1 cellular context compared by ENCODE assay signal in the genomic region with DNA sequence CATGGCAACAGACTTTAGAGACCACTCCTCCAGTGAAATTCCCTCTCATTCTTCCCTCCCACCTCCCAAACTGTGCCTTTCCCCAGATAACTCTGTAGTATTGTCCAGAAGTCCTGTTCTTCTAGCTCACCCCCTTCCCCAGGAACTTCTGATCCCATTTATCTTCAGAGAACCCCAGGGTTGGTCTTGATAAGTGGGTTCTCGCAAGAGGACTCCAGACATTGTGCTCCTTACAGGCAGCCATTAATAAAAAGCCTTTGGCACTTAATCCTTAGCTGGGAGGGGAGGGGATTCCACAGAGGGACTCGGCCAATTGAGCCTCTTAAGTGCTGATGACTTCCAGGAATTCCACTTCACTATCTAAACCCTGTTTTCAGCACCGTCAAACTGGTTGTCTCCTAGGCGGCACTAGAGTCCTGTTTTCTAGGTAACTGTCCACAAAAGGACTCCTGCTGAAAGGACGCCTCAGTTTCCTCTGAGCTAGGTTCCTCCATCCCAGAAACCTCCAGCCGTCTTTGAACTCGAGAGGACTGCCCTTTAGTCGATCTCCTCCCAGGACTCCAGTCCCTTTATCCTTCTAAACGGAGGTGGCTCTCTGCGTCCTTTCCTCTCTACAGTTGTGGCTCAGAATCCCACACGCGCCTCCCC.
TF ChIP-seq lines count a peak whose summit lies in the region.

No MANE protein-coding gene starts in this region.

TF ChIP-seq in HepG2, 621 proteins besides CTCF, POLR2A, EP300 and RAD21:
- TF ChIP-seq BRD4 (CRISPR knock-in tag; IDR thresholded peaks at IDR 0.05): 0 out of 2 replicates have a peak, but pooled peaks have one; percentile 30
- no peak for TF ChIP-seq PITX1 (CRISPR knock-in tag; IDR thresholded peaks at IDR 0.05)
- TF ChIP-seq ZNF629 (CRISPR knock-in tag; conservative IDR thresholded peaks at IDR 0.05): no peak
- TF ChIP-seq ZNF720 (CRISPR knock-in tag; IDR thresholded peaks at IDR 0.05): 0 out of 2 replicates have a peak, but pooled peaks have one; percentile 30
- no peak for TF ChIP-seq MAZ (IDR thresholded peaks at IDR 0.05; ENCODE audit: borderline replicate concordance, low read depth, low read length)
- no peak for TF ChIP-seq MAZ (CRISPR knock-in tag; IDR thresholded peaks at IDR 0.05; ENCODE audit: low read depth)
- TF ChIP-seq, protein P1, sequence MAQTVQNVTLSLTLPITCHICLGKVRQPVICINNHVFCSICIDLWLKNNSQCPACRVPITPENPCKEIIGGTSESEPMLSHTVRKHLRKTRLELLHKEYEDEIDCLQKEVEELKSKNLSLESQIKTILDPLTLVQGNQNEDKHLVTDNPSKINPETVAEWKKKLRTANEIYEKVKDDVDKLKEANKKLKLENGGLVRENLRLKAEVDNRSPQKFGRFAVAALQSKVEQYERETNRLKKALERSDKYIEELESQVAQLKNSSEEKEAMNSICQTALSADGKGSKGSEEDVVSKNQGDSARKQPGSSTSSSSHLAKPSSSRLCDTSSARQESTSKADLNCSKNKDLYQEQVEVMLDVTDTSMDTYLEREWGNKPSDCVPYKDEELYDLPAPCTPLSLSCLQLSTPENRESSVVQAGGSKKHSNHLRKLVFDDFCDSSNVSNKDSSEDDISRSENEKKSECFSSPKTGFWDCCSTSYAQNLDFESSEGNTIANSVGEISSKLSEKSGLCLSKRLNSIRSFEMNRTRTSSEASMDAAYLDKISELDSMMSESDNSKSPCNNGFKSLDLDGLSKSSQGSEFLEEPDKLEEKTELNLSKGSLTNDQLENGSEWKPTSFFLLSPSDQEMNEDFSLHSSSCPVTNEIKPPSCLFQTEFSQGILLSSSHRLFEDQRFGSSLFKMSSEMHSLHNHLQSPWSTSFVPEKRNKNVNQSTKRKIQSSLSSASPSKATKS (CRISPR knock-in tag; IDR thresholded peaks at IDR 0.05): no peak
- peak; percentile 59; the same call in 1 of the 2 replicates for TF ChIP-seq AHDC1 (CRISPR knock-in tag; IDR thresholded peaks at IDR 0.05; ENCODE audit: borderline replicate concordance)
- TF ChIP-seq MTA1 (CRISPR knock-in tag; IDR thresholded peaks at IDR 0.05; ENCODE audit: borderline replicate concordance): no peak
- TF ChIP-seq RBM22 (optimal IDR thresholded peaks at IDR 0.05; ENCODE audit: low read length): no peak
- TF ChIP-seq, protein P2, sequence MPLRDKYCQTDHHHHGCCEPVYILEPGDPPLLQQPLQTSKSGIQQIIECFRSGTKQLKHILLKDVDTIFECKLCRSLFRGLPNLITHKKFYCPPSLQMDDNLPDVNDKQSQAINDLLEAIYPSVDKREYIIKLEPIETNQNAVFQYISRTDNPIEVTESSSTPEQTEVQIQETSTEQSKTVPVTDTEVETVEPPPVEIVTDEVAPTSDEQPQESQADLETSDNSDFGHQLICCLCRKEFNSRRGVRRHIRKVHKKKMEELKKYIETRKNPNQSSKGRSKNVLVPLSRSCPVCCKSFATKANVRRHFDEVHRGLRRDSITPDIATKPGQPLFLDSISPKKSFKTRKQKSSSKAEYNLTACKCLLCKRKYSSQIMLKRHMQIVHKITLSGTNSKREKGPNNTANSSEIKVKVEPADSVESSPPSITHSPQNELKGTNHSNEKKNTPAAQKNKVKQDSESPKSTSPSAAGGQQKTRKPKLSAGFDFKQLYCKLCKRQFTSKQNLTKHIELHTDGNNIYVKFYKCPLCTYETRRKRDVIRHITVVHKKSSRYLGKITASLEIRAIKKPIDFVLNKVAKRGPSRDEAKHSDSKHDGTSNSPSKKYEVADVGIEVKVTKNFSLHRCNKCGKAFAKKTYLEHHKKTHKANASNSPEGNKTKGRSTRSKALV (CRISPR knock-in tag; IDR thresholded peaks at IDR 0.05): peak; percentile 74
- 0 out of 2 replicates have a peak, but pooled peaks have one; percentile 44 for TF ChIP-seq TP53 (CRISPR knock-in tag; conservative IDR thresholded peaks at IDR 0.05)
- no peak for TF ChIP-seq FIP1L1 (IDR thresholded peaks at IDR 0.05; ENCODE audit: borderline replicate concordance, insufficient read depth, low read depth, low read length)
- no peak for TF ChIP-seq NFE2L2 (IDR thresholded peaks at IDR 0.05; ENCODE audit: low read length)
- no peak for TF ChIP-seq IRX3 (CRISPR knock-in tag; IDR thresholded peaks at IDR 0.05; ENCODE audit: borderline replicate concordance, low read depth)
- no peak for TF ChIP-seq IKZF1 (IDR thresholded peaks at IDR 0.05)
- 0 out of 2 replicates have a peak, but pooled peaks have one; percentile 25 for TF ChIP-seq CREB3 (CRISPR knock-in tag; IDR thresholded peaks at IDR 0.05)
- no peak for TF ChIP-seq ZNF501 (CRISPR knock-in tag; IDR thresholded peaks at IDR 0.05)
- TF ChIP-seq BHLHE40 (IDR thresholded peaks at IDR 0.05; ENCODE audit: low read length): no peak
- TF ChIP-seq NFE2L1 (CRISPR knock-in tag; IDR thresholded peaks at IDR 0.05; ENCODE audit: borderline replicate concordance): no peak
- TF ChIP-seq ARID5B (CRISPR knock-in tag; IDR thresholded peaks at IDR 0.05): no peak
- no peak for TF ChIP-seq ATF1 (CRISPR knock-in tag; IDR thresholded peaks at IDR 0.05)
- no peak for TF ChIP-seq ZIK1 (CRISPR knock-in tag; IDR thresholded peaks at IDR 0.05; ENCODE audit: borderline replicate concordance, low read depth)
- TF ChIP-seq BCL6 (CRISPR knock-in tag; IDR thresholded peaks at IDR 0.05): no peak
- no peak for TF ChIP-seq ZNF747 (CRISPR knock-in tag; IDR thresholded peaks at IDR 0.05; ENCODE audit: borderline replicate concordance)
- TF ChIP-seq, protein P3, sequence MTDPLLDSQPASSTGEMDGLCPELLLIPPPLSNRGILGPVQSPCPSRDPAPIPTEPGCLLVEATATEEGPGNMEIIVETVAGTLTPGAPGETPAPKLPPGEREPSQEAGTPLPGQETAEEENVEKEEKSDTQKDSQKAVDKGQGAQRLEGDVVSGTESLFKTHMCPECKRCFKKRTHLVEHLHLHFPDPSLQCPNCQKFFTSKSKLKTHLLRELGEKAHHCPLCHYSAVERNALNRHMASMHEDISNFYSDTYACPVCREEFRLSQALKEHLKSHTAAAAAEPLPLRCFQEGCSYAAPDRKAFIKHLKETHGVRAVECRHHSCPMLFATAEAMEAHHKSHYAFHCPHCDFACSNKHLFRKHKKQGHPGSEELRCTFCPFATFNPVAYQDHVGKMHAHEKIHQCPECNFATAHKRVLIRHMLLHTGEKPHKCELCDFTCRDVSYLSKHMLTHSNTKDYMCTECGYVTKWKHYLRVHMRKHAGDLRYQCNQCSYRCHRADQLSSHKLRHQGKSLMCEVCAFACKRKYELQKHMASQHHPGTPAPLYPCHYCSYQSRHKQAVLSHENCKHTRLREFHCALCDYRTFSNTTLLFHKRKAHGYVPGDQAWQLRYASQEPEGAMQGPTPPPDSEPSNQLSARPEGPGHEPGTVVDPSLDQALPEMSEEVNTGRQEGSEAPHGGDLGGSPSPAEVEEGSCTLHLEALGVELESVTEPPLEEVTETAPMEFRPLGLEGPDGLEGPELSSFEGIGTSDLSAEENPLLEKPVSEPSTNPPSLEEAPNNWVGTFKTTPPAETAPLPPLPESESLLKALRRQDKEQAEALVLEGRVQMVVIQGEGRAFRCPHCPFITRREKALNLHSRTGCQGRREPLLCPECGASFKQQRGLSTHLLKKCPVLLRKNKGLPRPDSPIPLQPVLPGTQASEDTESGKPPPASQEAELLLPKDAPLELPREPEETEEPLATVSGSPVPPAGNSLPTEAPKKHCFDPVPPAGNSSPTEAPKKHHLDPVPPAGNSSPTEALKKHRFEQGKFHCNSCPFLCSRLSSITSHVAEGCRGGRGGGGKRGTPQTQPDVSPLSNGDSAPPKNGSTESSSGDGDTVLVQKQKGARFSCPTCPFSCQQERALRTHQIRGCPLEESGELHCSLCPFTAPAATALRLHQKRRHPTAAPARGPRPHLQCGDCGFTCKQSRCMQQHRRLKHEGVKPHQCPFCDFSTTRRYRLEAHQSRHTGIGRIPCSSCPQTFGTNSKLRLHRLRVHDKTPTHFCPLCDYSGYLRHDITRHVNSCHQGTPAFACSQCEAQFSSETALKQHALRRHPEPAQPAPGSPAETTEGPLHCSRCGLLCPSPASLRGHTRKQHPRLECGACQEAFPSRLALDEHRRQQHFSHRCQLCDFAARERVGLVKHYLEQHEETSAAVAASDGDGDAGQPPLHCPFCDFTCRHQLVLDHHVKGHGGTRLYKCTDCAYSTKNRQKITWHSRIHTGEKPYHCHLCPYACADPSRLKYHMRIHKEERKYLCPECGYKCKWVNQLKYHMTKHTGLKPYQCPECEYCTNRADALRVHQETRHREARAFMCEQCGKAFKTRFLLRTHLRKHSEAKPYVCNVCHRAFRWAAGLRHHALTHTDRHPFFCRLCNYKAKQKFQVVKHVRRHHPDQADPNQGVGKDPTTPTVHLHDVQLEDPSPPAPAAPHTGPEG (CRISPR knock-in tag; IDR thresholded peaks at IDR 0.05): peak; percentile 50; the same call in 1 of the 2 replicates
- TF ChIP-seq MATR3 (CRISPR knock-in tag; IDR thresholded peaks at IDR 0.05): no peak
- no peak for TF ChIP-seq RBFOX2 (IDR thresholded peaks at IDR 0.05; ENCODE audit: low read depth, low read length)
- no peak for TF ChIP-seq XRCC5 (optimal IDR thresholded peaks at IDR 0.05; ENCODE audit: low read length)
- no peak for TF ChIP-seq CREM (IDR thresholded peaks at IDR 0.05)
- no peak for TF ChIP-seq CREM (CRISPR knock-in tag; IDR thresholded peaks at IDR 0.05)
- TF ChIP-seq CAMTA2 (CRISPR knock-in tag; IDR thresholded peaks at IDR 0.05; ENCODE audit: borderline replicate concordance): no peak
- TF ChIP-seq ZNF143 (CRISPR knock-in tag; IDR thresholded peaks at IDR 0.05): 0 out of 2 replicates have a peak, but pooled peaks have one; percentile 32
- 0 out of 2 replicates have a peak, but pooled peaks have one; percentile 21 for TF ChIP-seq ZNF567 (CRISPR knock-in tag; IDR thresholded peaks at IDR 0.05; ENCODE audit: borderline replicate concordance)
- 0 out of 2 replicates have a peak, but pooled peaks have one; percentile 19 for TF ChIP-seq NKX3-1 (CRISPR knock-in tag; IDR thresholded peaks at IDR 0.05)
- no peak for TF ChIP-seq ARNT2 (CRISPR knock-in tag; IDR thresholded peaks at IDR 0.05; ENCODE audit: low read depth)
